ENCODE assay signal across 8 cellular contexts in genomic region chr16:67109407-67110135, GRCh38. TPM values are rescaled to one million over a fixed set of nuclear protein-coding genes. Genes with fewer than 3 reads are reported as not detected.
DNase-seq lines count a peak whose midpoint lies in the region; ATAC-seq and TF ChIP-seq lines count a peak whose summit lies in the region.

Gene PHAF1 (plus strand): TSS chr16:67109941. CDS start chr16:67110176, 235 bp downstream.

- peaks cover 34 to 38% of the 10 kb centered on the region in 2 donors for H3K4me1 Mint-ChIP-seq in natural killer cell

- H3K27ac Mint-ChIP-seq in natural killer cell, result peak within 1 kb of the TSS; percentile 65 to 86

- peak within 1 kb of the TSS; percentile 94 for H3K4me3 Mint-ChIP-seq in natural killer cell

- peaks cover 7% of the 10 kb centered on the region for H3K4me1 ChIP-seq in RWPE2 (ENCODE audit: insufficient read depth, poor library complexity, severe bottlenecking)

- H3K4me3 ChIP-seq in RWPE2 (ENCODE audit: severe bottlenecking), result peak within 1 kb of the TSS; percentile 74

- peak; percentile 89 for DNase-seq in EH (ENCODE audit: low read depth)
- peak; percentile 85 for DNase-seq in GOT3 (lab: John Stamatoyannopoulos, UW)
- peak; percentile 95 for DNase-seq in LoVo (ENCODE audit: low spot score)
- DNase-seq in RWPE2 (ENCODE audit: low spot score), result peak; percentile 93
- peak; percentile 93 for DNase-seq in activated T-helper 9 cell treated with anti-CD3 and anti-CD28 coated beads, Interleukin-2, amount 50 U/mL, for 16 hours (ENCODE audit: low read depth)
- DNase-seq in fibroblast of peridontal ligament (ENCODE audit: extremely low read depth), result peak; percentile 85
- DNase-seq in natural killer cell, result peak; percentile 97
- DNase-seq in stimulated activated naive CD4-positive, alpha-beta T cell (lab: John Stamatoyannopoulos, UW), result peak; percentile 92 to 97 (median 94)

- ATAC-seq in RWPE2 (ENCODE audit: low read depth) (peak; percentile 84), natural killer cell (peak; percentile 91 to 97 (median 95))

- TF ChIP-seq CTCF in RWPE2 (IDR thresholded peaks at IDR 0.05; ENCODE audit: poor library complexity, severe bottlenecking) (no peak), natural killer cell (IDR thresholded peaks at IDR 0.05) (no peak)

- H3K9me3 Mint-ChIP-seq in natural killer cell, result no peaks in the 10 kb centered on the region

- no peaks in the 10 kb centered on the region for H3K27me3 Mint-ChIP-seq in natural killer cell (ENCODE audit: low read depth in 2 of 2)

- no peaks in the 10 kb centered on the region for H3K9me3 ChIP-seq in RWPE2 (ENCODE audit: severe bottlenecking)

- H3K27ac ChIP-seq in RWPE2 (ENCODE audit: poor library complexity, severe bottlenecking), result no peak within 1 kb of the TSS

- H3K36me3 ChIP-seq in RWPE2 (ENCODE audit: low read depth), result peaks cover 3% of the 10 kb centered on the region; the same call in 1 of the 2 replicates

- H3K36me3 Mint-ChIP-seq in natural killer cell, result no peaks in the 10 kb centered on the region

- intact Hi-C loops in natural killer cell (cut with micrococcal nuclease), result loop anchor here (1.0 to 10.0 kb wide), 3 partner anchors 48 to 95 kb away; partner anchors contain the start of genes FBXL8 and TRADD

- H3K27me3 ChIP-seq in RWPE2 (ENCODE audit: insufficient read depth, poor library complexity, severe bottlenecking), result no peaks in the 10 kb centered on the region

RNA-seq across cellular contexts. Expression of gene PHAF1, which starts in this region (rescaled TPM):
- 10 to 100 TPM; 17.0 to 22.4 (median 22.0) TPM for total RNA-seq in natural killer cell
